ENCODE assay signal across 15 cellular contexts in the genomic region with DNA sequence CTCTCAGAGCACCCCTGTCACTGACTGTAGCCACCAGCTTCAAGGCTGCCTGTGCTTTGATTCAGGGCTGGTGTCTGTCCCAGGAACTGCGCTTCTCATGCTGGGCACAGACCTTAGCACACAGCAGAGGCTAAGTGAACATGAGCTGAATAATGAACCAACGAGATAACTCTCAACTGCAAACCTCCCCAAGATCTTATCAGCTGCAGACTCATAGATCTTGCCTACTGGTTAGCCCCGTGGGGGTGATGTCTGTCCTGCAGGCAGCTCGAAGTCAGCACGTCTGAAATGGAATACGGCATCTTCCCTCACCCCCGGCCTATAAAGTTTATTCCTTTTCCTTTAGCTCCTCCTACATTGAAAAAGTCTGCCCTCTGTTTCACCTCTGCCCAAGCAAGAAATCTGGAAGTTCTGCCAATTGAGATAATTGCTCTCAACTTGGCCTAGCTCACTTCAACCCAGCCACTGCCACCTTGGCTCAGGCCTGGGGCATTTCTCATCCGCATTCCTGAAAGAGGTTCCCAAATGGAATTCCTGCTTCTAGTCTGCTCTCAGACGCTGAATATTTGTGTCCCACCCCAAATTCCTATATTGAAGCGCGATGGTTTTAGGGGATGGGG.
A peak's percentile ranks its signal among the peaks of the same experiment; 100 is the strongest.
DNase-seq lines count a peak whose midpoint lies in the region; ATAC-seq and TF ChIP-seq lines count a peak whose summit lies in the region.
"Had no signal": no experiment of that assay in that cellular context is flagged by ENCODE, and none has a peak within 500 bp of the region (broad histone marks: within the 10 kb centered on the region; RNA-seq: fewer than 3 reads in every experiment).

No MANE protein-coding gene starts in this region.

- H3K36me3 Mint-ChIP-seq in nephron progenitor cell (ENCODE audit: low read depth): peaks cover 42% of the 10 kb centered on the region

- H3K27me3 Mint-ChIP-seq in nephron progenitor cell (ENCODE audit: low read depth, poor library complexity): peaks cover 17% of the 10 kb centered on the region
- H3K27me3 Mint-ChIP-seq: activated naive CD4-positive, alpha-beta T cell treated with anti-CD3 and anti-CD28 coated beads, Interleukin-2, amount 50 U/mL, for 24 hours; natural killer cell treated with Interleukin-12 subunit alpha and Interleukin-12 subunit beta and Interleukin-15 and Interleukin-18, amount 100 ng/mL, for 72 hours had no signal

- no peak for ATAC-seq in gastroesophageal sphincter
- no peak for ATAC-seq in HG02970 (IDR thresholded peaks at IDR 0.05; ENCODE audit: low FRiP score, unreplicated experiment)
- ATAC-seq in GM18498 (IDR thresholded peaks at IDR 0.05; ENCODE audit: unreplicated experiment): no peak
- ATAC-seq: activated CD4-positive, CD25-positive, alpha-beta regulatory T cell treated with anti-CD3 and anti-CD28 coated beads, Interleukin-2, amount 50 U/mL, for 24 hours; natural killer cell treated with Interleukin-12 subunit alpha and Interleukin-12 subunit beta and Interleukin-15 and Interleukin-18, amount 100 ng/mL, for 72 hours had no signal

- no peak overlapping the region for H3K4me3 ChIP-seq in SK-N-SH (ENCODE audit: low read depth in 2 of 2, low read length in 1 of 2)
- no peak overlapping the region for H3K4me3 ChIP-seq in gastroesophageal sphincter
- H3K4me3 ChIP-seq: lung had no signal

- H3K36me3 ChIP-seq in SK-N-SH (replicated peaks in 1 of 2; ENCODE audit: control insufficient read depth in 1 of 2, insufficient read depth in 2 of 2, low read length in 1 of 2) (no peaks in the 10 kb centered on the region), gastroesophageal sphincter (peaks cover 0 to 7% of the 10 kb centered on the region in 2 donors)

- CTCF ChIA-PET in SK-N-SH (lab: Yijun Ruan, JAX): interaction anchor here (1.0 to 1.4 kb wide), 2 partner anchors 43 to 683 kb away, joined by 3 read pairs; no protein-coding TSS in a partner anchor

- H3F3A ChIP-seq in SK-N-SH (replicated peaks; ENCODE audit: insufficient read depth): peaks cover 17% of the 10 kb centered on the region

- DNase-seq in Daoy (ENCODE audit: low read depth): peak; percentile 7
- peak; percentile 30 for DNase-seq in SK-N-SH
- DNase-seq in nephron progenitor cell: no peak
- DNase-seq in cerebellum (ENCODE audit: low spot score): no peak
- no peak for DNase-seq in foreskin melanocyte
- DNase-seq: CD8-positive, alpha-beta memory T cell; foreskin keratinocyte; NCI-H146 had no signal

- POLR2A ChIA-PET in SK-N-SH (lab: Yijun Ruan, JAX): no interaction called here

- TF ChIP-seq EP300 in SK-N-SH (IDR thresholded peaks at IDR 0.05; ENCODE audit: borderline replicate concordance in 1 of 2, low read depth in 1 of 2, low read length in 1 of 2) (no peak), gastroesophageal sphincter (IDR thresholded peaks at IDR 0.05) (no peak)

- H3K4me2 ChIP-seq in SK-N-SH: no peak overlapping the region

- TF ChIP-seq CTCF in SK-N-SH (IDR thresholded peaks at IDR 0.05) (no peak), gastroesophageal sphincter (IDR thresholded peaks at IDR 0.05) (no peak), nephron progenitor cell (IDR thresholded peaks at IDR 0.05) (no peak)

- H3K27ac Mint-ChIP-seq in nephron progenitor cell: peak overlapping the region; percentile 41
- H3K27ac Mint-ChIP-seq: activated naive CD4-positive, alpha-beta T cell treated with anti-CD3 and anti-CD28 coated beads, Interleukin-2, amount 50 U/mL, for 24 hours had no signal

- no peak overlapping the region for H3K4me3 Mint-ChIP-seq in nephron progenitor cell
- H3K4me3 Mint-ChIP-seq: activated naive CD4-positive, alpha-beta T cell treated with anti-CD3 and anti-CD28 coated beads, Interleukin-2, amount 50 U/mL, for 24 hours; CD8-positive, alpha-beta memory T cell; natural killer cell treated with Interleukin-12 subunit alpha and Interleukin-12 subunit beta and Interleukin-15 and Interleukin-18, amount 100 ng/mL, for 72 hours had no signal

- no peak for TF ChIP-seq POLR2A in gastroesophageal sphincter (IDR thresholded peaks at IDR 0.05)

- H3K4me1 ChIP-seq in SK-N-SH (ENCODE audit: control insufficient read depth in 1 of 2, insufficient read depth in 2 of 2, low read depth in 1 of 2, low read length in 1 of 2) (peaks cover 33 to 56% of the 10 kb centered on the region in 2 experiments), gastroesophageal sphincter (peaks cover 0 to 63% (median 28%) of the 10 kb centered on the region in 3 donors)

- 76% methylated on average over 11 of the region's 11 CpGs for WGBS in SK-N-SH (ENCODE audit: low lambda C conversion rate)
- WGBS in gastroesophageal sphincter (ENCODE audit: low coverage in 1 of 2), 2 donors: 10 to 55% methylated on average over 2 to 6 of the region's 11 CpGs

- H4K20me1 ChIP-seq in SK-N-SH (ENCODE audit: insufficient read depth): no peaks in the 10 kb centered on the region

- H3K9me3 ChIP-seq in SK-N-SH: no peaks in the 10 kb centered on the region
- H3K9me3 ChIP-seq in gastroesophageal sphincter: no peaks in the 10 kb centered on the region

- no peaks in the 10 kb centered on the region for H3K79me2 ChIP-seq in SK-N-SH (ENCODE audit: insufficient read depth)

- H3K9me3 Mint-ChIP-seq in nephron progenitor cell: peaks cover 5% of the 10 kb centered on the region
- H3K9me3 Mint-ChIP-seq: activated naive CD4-positive, alpha-beta T cell treated with anti-CD3 and anti-CD28 coated beads, Interleukin-2, amount 50 U/mL, for 24 hours; CD8-positive, alpha-beta memory T cell; natural killer cell treated with Interleukin-12 subunit alpha and Interleukin-12 subunit beta and Interleukin-15 and Interleukin-18, amount 100 ng/mL, for 72 hours had no signal

- no peak for TF ChIP-seq RAD21 in SK-N-SH (IDR thresholded peaks at IDR 0.05; ENCODE audit: low read length)

- H2AFZ ChIP-seq in SK-N-SH (ENCODE audit: low read depth): no peak overlapping the region

- no peaks in the 10 kb centered on the region for H3K9me2 ChIP-seq in SK-N-SH

- H3K27me3 ChIP-seq in SK-N-SH (ENCODE audit: insufficient read depth): no peaks in the 10 kb centered on the region
- no peaks in the 10 kb centered on the region for H3K27me3 ChIP-seq in gastroesophageal sphincter
- H3K27me3 ChIP-seq: foreskin keratinocyte had no signal

- H3K27ac ChIP-seq in SK-N-SH (ENCODE audit: low read depth in 2 of 2, low read length in 1 of 2) (peak overlapping the region in 1 of 2 experiments; percentile 56; a peak in 2 of 4 replicates), gastroesophageal sphincter (peak overlapping the region; percentile 15 to 78 (median 67))
- H3K27ac ChIP-seq: foreskin keratinocyte had no signal

- H3K9ac ChIP-seq in SK-N-SH: no peak overlapping the region

- H3K4me1 Mint-ChIP-seq in nephron progenitor cell: peaks cover 44% of the 10 kb centered on the region
- H3K4me1 Mint-ChIP-seq: activated naive CD4-positive, alpha-beta T cell treated with anti-CD3 and anti-CD28 coated beads, Interleukin-2, amount 50 U/mL, for 24 hours; CD8-positive, alpha-beta memory T cell had no signal

TF ChIP-seq in SK-N-SH, 30 proteins besides CTCF, POLR2A, EP300 and RAD21:
- TF ChIP-seq, protein P1, sequence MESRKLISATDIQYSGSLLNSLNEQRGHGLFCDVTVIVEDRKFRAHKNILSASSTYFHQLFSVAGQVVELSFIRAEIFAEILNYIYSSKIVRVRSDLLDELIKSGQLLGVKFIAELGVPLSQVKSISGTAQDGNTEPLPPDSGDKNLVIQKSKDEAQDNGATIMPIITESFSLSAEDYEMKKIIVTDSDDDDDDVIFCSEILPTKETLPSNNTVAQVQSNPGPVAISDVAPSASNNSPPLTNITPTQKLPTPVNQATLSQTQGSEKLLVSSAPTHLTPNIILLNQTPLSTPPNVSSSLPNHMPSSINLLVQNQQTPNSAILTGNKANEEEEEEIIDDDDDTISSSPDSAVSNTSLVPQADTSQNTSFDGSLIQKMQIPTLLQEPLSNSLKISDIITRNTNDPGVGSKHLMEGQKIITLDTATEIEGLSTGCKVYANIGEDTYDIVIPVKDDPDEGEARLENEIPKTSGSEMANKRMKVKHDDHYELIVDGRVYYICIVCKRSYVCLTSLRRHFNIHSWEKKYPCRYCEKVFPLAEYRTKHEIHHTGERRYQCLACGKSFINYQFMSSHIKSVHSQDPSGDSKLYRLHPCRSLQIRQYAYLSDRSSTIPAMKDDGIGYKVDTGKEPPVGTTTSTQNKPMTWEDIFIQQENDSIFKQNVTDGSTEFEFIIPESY (IDR thresholded peaks at IDR 0.05; ENCODE audit: borderline replicate concordance, low read depth): no peak
- TF ChIP-seq GABPA (IDR thresholded peaks at IDR 0.05; ENCODE audit: low read depth) (no peak), GATA2 (CRISPR knock-in tag; IDR thresholded peaks at IDR 0.05) (peak; percentile 51; the same call in 1 of the 2 replicates), POLR2AphosphoS5 (IDR thresholded peaks at IDR 0.05; ENCODE audit: low read depth, low read length) (no peak), RXRA (IDR thresholded peaks at IDR 0.05; ENCODE audit: borderline replicate concordance, low read depth) (peak; percentile 73; the same call in 1 of the 2 replicates), MAX (IDR thresholded peaks at IDR 0.05; ENCODE audit: low read depth) (no peak), TEAD4 (IDR thresholded peaks at IDR 0.05; ENCODE audit: borderline replicate concordance, insufficient read depth) (0 out of 2 replicates have a peak, but pooled peaks have one; percentile 19)
- TF ChIP-seq, protein P2, sequence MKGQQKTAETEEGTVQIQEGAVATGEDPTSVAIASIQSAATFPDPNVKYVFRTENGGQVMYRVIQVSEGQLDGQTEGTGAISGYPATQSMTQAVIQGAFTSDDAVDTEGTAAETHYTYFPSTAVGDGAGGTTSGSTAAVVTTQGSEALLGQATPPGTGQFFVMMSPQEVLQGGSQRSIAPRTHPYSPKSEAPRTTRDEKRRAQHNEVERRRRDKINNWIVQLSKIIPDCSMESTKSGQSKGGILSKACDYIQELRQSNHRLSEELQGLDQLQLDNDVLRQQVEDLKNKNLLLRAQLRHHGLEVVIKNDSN (IDR thresholded peaks at IDR 0.05; ENCODE audit: borderline replicate concordance, low read depth): no peak
- TF ChIP-seq, protein P3, sequence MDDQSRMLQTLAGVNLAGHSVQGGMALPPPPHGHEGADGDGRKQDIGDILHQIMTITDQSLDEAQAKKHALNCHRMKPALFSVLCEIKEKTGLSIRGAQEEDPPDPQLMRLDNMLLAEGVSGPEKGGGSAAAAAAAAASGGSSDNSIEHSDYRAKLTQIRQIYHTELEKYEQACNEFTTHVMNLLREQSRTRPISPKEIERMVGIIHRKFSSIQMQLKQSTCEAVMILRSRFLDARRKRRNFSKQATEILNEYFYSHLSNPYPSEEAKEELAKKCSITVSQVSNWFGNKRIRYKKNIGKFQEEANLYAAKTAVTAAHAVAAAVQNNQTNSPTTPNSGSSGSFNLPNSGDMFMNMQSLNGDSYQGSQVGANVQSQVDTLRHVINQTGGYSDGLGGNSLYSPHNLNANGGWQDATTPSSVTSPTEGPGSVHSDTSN (IDR thresholded peaks at IDR 0.05): no peak

Comparison
In these comparisons a context has a peak if more than half of its experiments do, and no peak if none do; other contexts are left out.
1. DNase-seq: peak in Daoy (single experiment) and SK-N-SH (single experiment); none in nephron progenitor cell (single experiment), cerebellum (single experiment) and foreskin melanocyte (single experiment).